Comparison of ENCODE assay signal across 10 cellular contexts in the genomic region with DNA sequence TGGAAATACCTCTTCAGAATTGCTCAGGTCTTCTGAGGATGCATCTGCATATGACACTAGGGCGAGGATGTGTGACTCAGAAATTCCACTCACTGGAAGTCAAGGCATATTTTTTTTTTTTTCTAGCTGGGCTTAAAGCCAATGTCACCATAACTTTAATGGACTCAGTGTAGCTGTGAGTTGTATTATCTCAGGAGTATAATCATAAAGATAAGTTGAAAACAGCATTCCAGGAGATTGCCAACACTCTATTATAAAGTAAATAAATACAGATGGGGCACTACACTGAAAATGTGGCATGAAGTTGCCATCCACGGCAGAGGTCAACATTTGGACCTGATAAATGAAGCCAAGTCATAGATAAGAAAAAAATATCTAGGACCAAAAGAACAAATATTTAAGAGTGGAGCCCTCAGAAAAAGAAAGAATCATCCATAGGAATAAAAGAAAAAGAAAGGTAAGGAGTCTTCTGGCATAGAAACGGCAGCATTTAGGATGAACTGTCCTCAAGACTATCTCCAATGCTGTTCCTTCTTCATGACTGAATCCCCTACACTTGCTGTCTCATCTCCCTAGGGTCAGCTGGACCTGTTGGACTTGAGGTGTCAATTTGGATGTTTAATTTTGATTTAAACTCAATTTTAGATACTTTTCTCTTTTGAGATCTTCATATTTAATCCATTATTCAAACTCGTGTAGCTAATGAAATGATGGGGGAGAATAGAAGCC.
DNase-seq lines count a peak whose midpoint lies in the region; ATAC-seq and TF ChIP-seq lines count a peak whose summit lies in the region.
"Had no signal": no experiment of that assay in that cellular context is flagged by ENCODE, and none has a peak within 500 bp of the region (broad histone marks: within the 10 kb centered on the region; RNA-seq: fewer than 3 reads in every experiment).

No MANE protein-coding gene starts in this region.

- no peak overlapping the region for H3K4me3 ChIP-seq in cardiac fibroblast (replicated peaks in 1 of 2; ENCODE audit: low read depth in 2 of 2, low read length in 2 of 2)
- no peak overlapping the region for H3K4me3 ChIP-seq in left lung
- H3K4me3 ChIP-seq: upper lobe of left lung had no signal

- H3K36me3 ChIP-seq in left lung, result no peaks in the 10 kb centered on the region
- H3K36me3 ChIP-seq: upper lobe of left lung had no signal

- H3K4me1 ChIP-seq in left lung, result no peaks in the 10 kb centered on the region

- peak; percentile 63 for ATAC-seq in left lung
- ATAC-seq in GM21786 (IDR thresholded peaks at IDR 0.05; ENCODE audit: unreplicated experiment), result no peak

- DNase-seq in ACHN, result peak; percentile 83
- peak; percentile 88 for DNase-seq in HT-29 (ENCODE audit: low spot score)
- DNase-seq in cardiac fibroblast (ENCODE audit: low read depth in 2 of 2), result peak; percentile 83 to 95
- DNase-seq in left lung, result no peak
- no peak for DNase-seq in GDM1 (lab: John Stamatoyannopoulos, UW)
- no peak for DNase-seq in nucleus accumbens (lab: John Stamatoyannopoulos, UW)
- no peak for DNase-seq in KBM-7
- DNase-seq: stimulated activated CD4-positive, alpha-beta T cell treated with anti-CD3 and anti-CD28 coated beads, Interleukin-15, amount 100 ng/mL, for 24 hours; upper lobe of left lung had no signal

- intact Hi-C loops in left lung (cut with DNase I), result no loop called here

- peak overlapping the region in 1 of 2 donors; percentile 33 for H3K27ac ChIP-seq in left lung

- H3K27me3 ChIP-seq in left lung, result no peaks in the 10 kb centered on the region
- H3K27me3 ChIP-seq: upper lobe of left lung had no signal

- no peaks in the 10 kb centered on the region for H3K9me3 ChIP-seq in left lung
- H3K9me3 ChIP-seq: upper lobe of left lung had no signal

- in situ Hi-C loops in ACHN (cut with HindIII; ENCODE audit: low pct_ligation_motif_present, low pct_unique_long_range_greater_than_20kb, low sequenced_read_pairs), result no loop called here
- in situ Hi-C loops in KBM-7 (cut with MboI; ENCODE audit: low pct_unique_long_range_greater_than_20kb, low sequenced_read_pairs), result no loop called here

- no peak for TF ChIP-seq CTCF in cardiac fibroblast (IDR thresholded peaks at IDR 0.05; ENCODE audit: low read depth, low read length)
- no peak for TF ChIP-seq CTCF in left lung (IDR thresholded peaks at IDR 0.05)

Comparison
In these comparisons a context has a peak if more than half of its experiments do, and no peak if none do; other contexts are left out.
1. DNase-seq: peak in ACHN (single experiment), HT-29 (single experiment) and cardiac fibroblast (2 of 2); none in left lung (0 of 2), GDM1 (single experiment), nucleus accumbens (0 of 56) and KBM-7 (single experiment).